In genomic region chr6:152348116-152348515, GRCh38 we compare ENCODE assay signal across 1 cellular context.
TF ChIP-seq lines count a peak whose summit lies in the region.

No MANE protein-coding gene starts in this region.

TF ChIP-seq in WTC11, 78 proteins besides CTCF, POLR2A, EP300 and RAD21 (continued from another document):
- TF ChIP-seq NFYB (CRISPR knock-in tag; conservative IDR thresholded peaks at IDR 0.05; ENCODE audit: low read depth), result no peak
- no peak for TF ChIP-seq PRDM15 (CRISPR knock-in tag; IDR thresholded peaks at IDR 0.05)
- no peak for TF ChIP-seq ZNF138 (CRISPR knock-in tag; conservative IDR thresholded peaks at IDR 0.05)
- no peak for TF ChIP-seq SOX15 (CRISPR knock-in tag; IDR thresholded peaks at IDR 0.05)
- no peak for TF ChIP-seq MYBL2 (CRISPR knock-in tag; IDR thresholded peaks at IDR 0.05)
- TF ChIP-seq IRF2 (CRISPR knock-in tag; IDR thresholded peaks at IDR 0.05; ENCODE audit: borderline replicate concordance, low read depth), result no peak
- TF ChIP-seq SMAD3 (CRISPR knock-in tag; IDR thresholded peaks at IDR 0.05; ENCODE audit: borderline replicate concordance), result no peak
- TF ChIP-seq HMGA2 (CRISPR knock-in tag; IDR thresholded peaks at IDR 0.05), result no peak
- TF ChIP-seq HMGXB4 (CRISPR knock-in tag; IDR thresholded peaks at IDR 0.05), result no peak
- no peak for TF ChIP-seq ATF2 (CRISPR knock-in tag; IDR thresholded peaks at IDR 0.05; ENCODE audit: borderline replicate concordance, low read depth)
